ENCODE assay signal across 9 cellular contexts in genomic region chr16:22813946-22814325, GRCh38. TPM values are rescaled to one million over a fixed set of nuclear protein-coding genes. Genes with fewer than 3 reads are reported as not detected.
DNase-seq lines count a peak whose midpoint lies in the region; ATAC-seq and TF ChIP-seq lines count a peak whose summit lies in the region.
"Had no signal": no experiment of that assay in that cellular context is flagged by ENCODE, and none has a peak within 500 bp of the region (broad histone marks: within the 10 kb centered on the region; RNA-seq: fewer than 3 reads in every experiment).

Gene HS3ST2 (plus strand): TSS chr16:22814162. CDS start chr16:22814611, 449 bp downstream.

- no peak within 1 kb of the TSS for H3K27ac ChIP-seq in neuronal stem cell (replicated peaks; ENCODE audit: low read length)

- H3K4ac ChIP-seq in neuronal stem cell (ENCODE audit: low read length) = no peak within 1 kb of the TSS

- DNase-seq in DMS53 (lab: John Stamatoyannopoulos, UW) (peak; percentile 86), NCI-H510A (lab: John Stamatoyannopoulos, UW) (peak; percentile 67), fibroblast of pulmonary artery (ENCODE audit: low read depth) (peak; percentile 3), neuronal stem cell (ENCODE audit: low spot score) (peak; percentile 64), superior temporal gyrus (ENCODE audit: extremely low spot score) (no peak), GM19240 (ENCODE audit: insufficient read length, low spot score) (no peak)
- DNase-seq: activated CD4-positive, alpha-beta T cell treated with anti-CD3 and anti-CD28 coated beads, Interleukin-2, amount 10 ng/mL, durations not matched to agents 7 days and 5 days had no signal

- no peaks in the 10 kb centered on the region for H3K36me3 ChIP-seq in neuronal stem cell (replicated peaks in 1 of 2; ENCODE audit: control insufficient read depth in 2 of 2, insufficient read depth in 2 of 2, low read length in 2 of 2)

- TF ChIP-seq CTCF in fibroblast of pulmonary artery (IDR thresholded peaks at IDR 0.05; ENCODE audit: low read length, missing control alignments) = no peak

- H4K91ac ChIP-seq in neuronal stem cell (ENCODE audit: low read depth, low read length, poor library complexity) = no peak within 1 kb of the TSS

- no peaks in the 10 kb centered on the region for H3K9me3 ChIP-seq in neuronal stem cell (replicated peaks in 1 of 2; ENCODE audit: control insufficient read depth in 2 of 2, insufficient read depth in 1 of 2, low read depth in 1 of 2, low read length in 2 of 2)

- H4K8ac ChIP-seq in neuronal stem cell (ENCODE audit: low read depth, low read length) = no peak within 1 kb of the TSS

- H3K14ac ChIP-seq in neuronal stem cell (ENCODE audit: low read length) = peak within 1 kb of the TSS; percentile 75

- H3K4me2 ChIP-seq in neuronal stem cell (ENCODE audit: insufficient read depth, low read length, poor library complexity, severe bottlenecking) = peak within 1 kb of the TSS; percentile 97

- H2BK12ac ChIP-seq in neuronal stem cell (ENCODE audit: low read length) = no peak within 1 kb of the TSS

- ATAC-seq in GM19328 (IDR thresholded peaks at IDR 0.05; ENCODE audit: unreplicated experiment) (no peak), GM21786 (IDR thresholded peaks at IDR 0.05; ENCODE audit: unreplicated experiment) (no peak)

- peak within 1 kb of the TSS; percentile 68 for H3K23ac ChIP-seq in neuronal stem cell (ENCODE audit: low read depth, low read length, poor library complexity)

- no peak within 1 kb of the TSS for H3K4me3 ChIP-seq in fibroblast of pulmonary artery (replicated peaks; ENCODE audit: low read depth, low read length)
- H3K4me3 ChIP-seq in neuronal stem cell (ENCODE audit: low read length in 2 of 2) = peak within 1 kb of the TSS in 1 of 2 donors; percentile 77

- no CpG with 5 or more reads among the region's 49 CpGs for WGBS in neuronal stem cell (ENCODE audit: extremely low coverage in 2 of 2, insufficient read length in 2 of 2, insufficient replicate concordance in 1 of 2), 2 donors

- H2AK5ac ChIP-seq in neuronal stem cell (ENCODE audit: low read depth, low read length) = no peak within 1 kb of the TSS

- peaks cover 0 to 8% of the 10 kb centered on the region in 2 donors for H3K4me1 ChIP-seq in neuronal stem cell (ENCODE audit: control insufficient read depth in 2 of 2, insufficient read depth in 1 of 2, low read depth in 1 of 2, low read length in 2 of 2)

- H2BK5ac ChIP-seq in neuronal stem cell (ENCODE audit: low read length) = no peak within 1 kb of the TSS

- peaks cover 17 to 58% (median 35%) of the 10 kb centered on the region in 3 experiments for H3K27me3 ChIP-seq in neuronal stem cell (ENCODE audit: control insufficient read depth in 3 of 3, insufficient read depth in 3 of 3, low read depth in 1 of 3, low read length in 3 of 3)

- H2BK15ac ChIP-seq in neuronal stem cell (ENCODE audit: low read length) = no peak within 1 kb of the TSS

- no peak within 1 kb of the TSS for H2BK120ac ChIP-seq in neuronal stem cell (ENCODE audit: low read depth, low read length)

- no peaks in the 10 kb centered on the region for H3K79me1 ChIP-seq in neuronal stem cell (ENCODE audit: low read depth, low read length)

- peak within 1 kb of the TSS; percentile 51 for H3K9ac ChIP-seq in neuronal stem cell (ENCODE audit: low read depth, low read length, poor library complexity)

- peak within 1 kb of the TSS; percentile 60 for H3K18ac ChIP-seq in neuronal stem cell (ENCODE audit: low read length)

- peak within 1 kb of the TSS; percentile 40 for H2AFZ ChIP-seq in neuronal stem cell (ENCODE audit: low read length)

RNA-seq across cellular contexts. Expression of gene HS3ST2, which starts in this region (rescaled TPM):
- polyA plus RNA-seq in neuronal stem cell (2013, experiment 1 of 2) = 0.03 TPM
- polyA plus RNA-seq in neuronal stem cell (2013, experiment 2 of 2) = 0.01 TPM

Comparison
In these comparisons a context has a peak if more than half of its experiments do, and no peak if none do; other contexts are left out.
1. DNase-seq: peak in DMS53 (single experiment), NCI-H510A (single experiment), fibroblast of pulmonary artery (single experiment) and neuronal stem cell (single experiment); none in superior temporal gyrus (single experiment) and GM19240 (single experiment).